ENCODE assay signal across 8 cellular contexts in the genomic region with DNA sequence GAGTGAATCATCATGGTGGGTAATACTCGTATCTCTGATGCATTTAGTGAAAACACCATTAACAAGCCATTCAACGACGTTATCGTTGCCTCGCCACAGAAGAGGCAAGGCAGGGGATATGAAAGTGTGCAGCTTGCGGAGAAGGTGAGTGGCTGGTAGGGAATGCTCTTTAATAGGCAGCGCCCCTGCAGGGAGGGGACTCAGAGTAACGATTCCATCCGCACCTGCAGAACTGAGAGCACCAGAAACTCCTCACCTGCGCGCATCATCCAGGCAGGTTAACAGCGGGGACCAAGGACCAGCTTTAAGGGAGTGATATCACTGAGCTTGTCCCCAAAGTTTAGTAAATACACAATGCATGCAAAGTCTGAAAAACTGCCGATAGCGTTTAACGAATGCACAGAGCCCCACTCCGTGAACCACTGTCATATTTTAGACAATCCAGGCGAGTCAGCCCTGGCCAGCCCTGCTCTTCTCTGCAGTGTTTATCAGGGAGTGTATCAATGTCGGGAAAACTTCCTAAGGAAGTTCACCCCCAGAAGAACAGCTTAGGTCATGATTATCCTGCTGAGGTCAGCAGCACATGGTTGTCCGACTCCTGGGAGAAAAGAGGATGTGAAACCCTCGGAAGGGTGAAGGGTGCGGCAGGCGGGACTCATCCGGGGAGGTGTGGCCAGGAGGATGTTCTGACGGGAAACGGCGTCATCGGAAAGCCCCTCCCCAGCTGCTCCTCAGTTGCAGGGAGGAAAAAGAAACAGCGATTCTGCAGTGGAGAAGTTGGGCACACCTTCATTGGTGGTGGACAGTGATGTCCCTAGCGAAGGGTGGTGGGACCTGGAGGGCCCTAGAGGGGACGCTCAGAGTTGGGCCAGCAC.
DNase-seq lines count a peak whose midpoint lies in the region; ATAC-seq and TF ChIP-seq lines count a peak whose summit lies in the region.

No MANE protein-coding gene starts in this region.

- no peaks in the 10 kb centered on the region for H3K36me3 Mint-ChIP-seq in HFFc6 (ENCODE audit: low read depth)

- H3K27ac ChIP-seq in OCI-LY3 (ENCODE audit: low read length), result peak overlapping the region; percentile 82

- H3K36me3 ChIP-seq in OCI-LY3 (replicated peaks; ENCODE audit: low read depth, low read length), result no peaks in the 10 kb centered on the region

- no peaks in the 10 kb centered on the region for H3K4me1 Mint-ChIP-seq in HFFc6 (ENCODE audit: low read depth)

- peak overlapping the region; percentile 69 for H3K4me3 ChIP-seq in OCI-LY3 (ENCODE audit: low read length)

- no peak overlapping the region for H3K4me3 Mint-ChIP-seq in HFFc6

- peak; percentile 62 for ATAC-seq in GM18907 (IDR thresholded peaks at IDR 0.05; ENCODE audit: unreplicated experiment)
- ATAC-seq in HG03571 (IDR thresholded peaks at IDR 0.05; ENCODE audit: unreplicated experiment), result no peak

- no peak overlapping the region for H2AFZ ChIP-seq in OCI-LY3 (ENCODE audit: low read depth, low read length)

- peak overlapping the region; percentile 54; the same call in 1 of the 2 replicates for H3K9ac ChIP-seq in OCI-LY3 (ENCODE audit: low read length)

- no peaks in the 10 kb centered on the region for H3K9me3 Mint-ChIP-seq in HFFc6

- H3K27ac Mint-ChIP-seq in HFFc6, result no peak overlapping the region

- peak; percentile 86 for DNase-seq in activated effector memory CD4-positive, alpha-beta T cell treated with anti-CD3 and anti-CD28 coated beads, Interleukin-2, amount 50 U/mL, for 16 hours
- DNase-seq in inferior parietal cortex (ENCODE audit: extremely low spot score), result peak; percentile 26
- DNase-seq in stimulated activated CD8-positive, alpha-beta memory T cell treated with anti-CD3 and anti-CD28 coated beads, Interleukin-12 subunit alpha, Interleukin-12 subunit beta, amount 100 ng/mL, for 4 hours (ENCODE audit: low read depth), result peak; percentile 36
- no peak for DNase-seq in NCI-H2171 (lab: John Stamatoyannopoulos, UW)
- no peak for DNase-seq in HFFc6

- H3K4me1 ChIP-seq in OCI-LY3 (ENCODE audit: low read length), result peaks cover 30% of the 10 kb centered on the region

- H3K79me2 ChIP-seq in OCI-LY3 (ENCODE audit: low read length), result no peaks in the 10 kb centered on the region

- peaks cover 10% of the 10 kb centered on the region; the same call in 1 of the 2 replicates for H3K9me3 ChIP-seq in OCI-LY3 (ENCODE audit: insufficient read depth, low read length)

- H3K27me3 ChIP-seq in OCI-LY3 (ENCODE audit: low read depth, low read length), result no peaks in the 10 kb centered on the region

- peaks cover 51% of the 10 kb centered on the region for H3K27me3 Mint-ChIP-seq in HFFc6 (ENCODE audit: insufficient read depth)

- TF ChIP-seq CTCF in OCI-LY3 (IDR thresholded peaks at IDR 0.05; ENCODE audit: low read depth, low read length) (no peak), HFFc6 (IDR thresholded peaks at IDR 0.05) (no peak)

- no peaks in the 10 kb centered on the region for H4K20me1 ChIP-seq in OCI-LY3 (ENCODE audit: insufficient read depth, low read length)

- peak overlapping the region; percentile 80 for H3K4me2 ChIP-seq in OCI-LY3 (ENCODE audit: low read length)

Comparison
In these comparisons a context has a peak if more than half of its experiments do, and no peak if none do; other contexts are left out.
1. DNase-seq: peak in activated effector memory CD4-positive, alpha-beta T cell treated with anti-CD3 and anti-CD28 coated beads, Interleukin-2, amount 50 U/mL, for 16 hours (single experiment), inferior parietal cortex (single experiment) and stimulated activated CD8-positive, alpha-beta memory T cell treated with anti-CD3 and anti-CD28 coated beads, Interleukin-12 subunit alpha, Interleukin-12 subunit beta, amount 100 ng/mL, for 4 hours (single experiment); none in NCI-H2171 (single experiment) and HFFc6 (single experiment).